In genomic region chr22:46421272-46421671, GRCh38 we compare ENCODE assay signal across 1 cellular context.
A peak's percentile ranks its signal among the peaks of the same experiment; 100 is the strongest.
TF ChIP-seq lines count a peak whose summit lies in the region.

No MANE protein-coding gene starts in this region.

TF ChIP-seq in GM12878, 131 proteins besides CTCF, POLR2A, EP300 and RAD21 (continued from another document):
- TF ChIP-seq ZNF687 (IDR thresholded peaks at IDR 0.05) = peak; percentile 89
- TF ChIP-seq, protein P1, sequence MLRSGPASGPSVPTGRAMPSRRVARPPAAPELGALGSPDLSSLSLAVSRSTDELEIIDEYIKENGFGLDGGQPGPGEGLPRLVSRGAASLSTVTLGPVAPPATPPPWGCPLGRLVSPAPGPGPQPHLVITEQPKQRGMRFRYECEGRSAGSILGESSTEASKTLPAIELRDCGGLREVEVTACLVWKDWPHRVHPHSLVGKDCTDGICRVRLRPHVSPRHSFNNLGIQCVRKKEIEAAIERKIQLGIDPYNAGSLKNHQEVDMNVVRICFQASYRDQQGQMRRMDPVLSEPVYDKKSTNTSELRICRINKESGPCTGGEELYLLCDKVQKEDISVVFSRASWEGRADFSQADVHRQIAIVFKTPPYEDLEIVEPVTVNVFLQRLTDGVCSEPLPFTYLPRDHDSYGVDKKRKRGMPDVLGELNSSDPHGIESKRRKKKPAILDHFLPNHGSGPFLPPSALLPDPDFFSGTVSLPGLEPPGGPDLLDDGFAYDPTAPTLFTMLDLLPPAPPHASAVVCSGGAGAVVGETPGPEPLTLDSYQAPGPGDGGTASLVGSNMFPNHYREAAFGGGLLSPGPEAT (IDR thresholded peaks at IDR 0.05; ENCODE audit: low read depth) = peak; percentile 55
- TF ChIP-seq, protein P2, sequence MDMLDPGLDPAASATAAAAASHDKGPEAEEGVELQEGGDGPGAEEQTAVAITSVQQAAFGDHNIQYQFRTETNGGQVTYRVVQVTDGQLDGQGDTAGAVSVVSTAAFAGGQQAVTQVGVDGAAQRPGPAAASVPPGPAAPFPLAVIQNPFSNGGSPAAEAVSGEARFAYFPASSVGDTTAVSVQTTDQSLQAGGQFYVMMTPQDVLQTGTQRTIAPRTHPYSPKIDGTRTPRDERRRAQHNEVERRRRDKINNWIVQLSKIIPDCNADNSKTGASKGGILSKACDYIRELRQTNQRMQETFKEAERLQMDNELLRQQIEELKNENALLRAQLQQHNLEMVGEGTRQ (IDR thresholded peaks at IDR 0.05; ENCODE audit: borderline replicate concordance, low read depth, low read length) = peak; percentile 44
- TF ChIP-seq MTA2 (IDR thresholded peaks at IDR 0.05; ENCODE audit: low read depth) = peak; percentile 35; the same call in 1 of the 2 replicates
- peak; percentile 68 to 85; a peak in 3 of 4 replicates for TF ChIP-seq BHLHE40 (IDR thresholded peaks at IDR 0.05; ENCODE audit: borderline replicate concordance in 1 of 2, low read depth in 2 of 2, low read length in 1 of 2)
- no peak for TF ChIP-seq POLR2AphosphoS2 (IDR thresholded peaks at IDR 0.05; ENCODE audit: low read depth, low read length)
- TF ChIP-seq SMAD5 (IDR thresholded peaks at IDR 0.05; ENCODE audit: low read depth) = no peak
- TF ChIP-seq MTA3 (IDR thresholded peaks at IDR 0.05; ENCODE audit: borderline replicate concordance, low read length) = no peak
- TF ChIP-seq, protein P3, sequence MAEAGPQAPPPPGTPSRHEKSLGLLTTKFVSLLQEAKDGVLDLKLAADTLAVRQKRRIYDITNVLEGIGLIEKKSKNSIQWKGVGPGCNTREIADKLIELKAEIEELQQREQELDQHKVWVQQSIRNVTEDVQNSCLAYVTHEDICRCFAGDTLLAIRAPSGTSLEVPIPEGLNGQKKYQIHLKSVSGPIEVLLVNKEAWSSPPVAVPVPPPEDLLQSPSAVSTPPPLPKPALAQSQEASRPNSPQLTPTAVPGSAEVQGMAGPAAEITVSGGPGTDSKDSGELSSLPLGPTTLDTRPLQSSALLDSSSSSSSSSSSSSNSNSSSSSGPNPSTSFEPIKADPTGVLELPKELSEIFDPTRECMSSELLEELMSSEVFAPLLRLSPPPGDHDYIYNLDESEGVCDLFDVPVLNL (IDR thresholded peaks at IDR 0.05; ENCODE audit: low read depth, low read length) = no peak
- TF ChIP-seq ZBTB33 (IDR thresholded peaks at IDR 0.05) = no peak
- TF ChIP-seq DPF2 (IDR thresholded peaks at IDR 0.05) = 0 out of 2 replicates have a peak, but pooled peaks have one; percentile 34
- no peak for TF ChIP-seq ETV6 (conservative IDR thresholded peaks at IDR 0.05 in 1 of 2, IDR thresholded peaks at IDR 0.05 in 1 of 2; ENCODE audit: borderline replicate concordance in 1 of 2, low read depth in 1 of 2)
- peak; percentile 92 for TF ChIP-seq RAD51 (IDR thresholded peaks at IDR 0.05)
- no peak for TF ChIP-seq CBX3 (IDR thresholded peaks at IDR 0.05; ENCODE audit: borderline replicate concordance, low read depth)
- no peak for TF ChIP-seq TCF7 (IDR thresholded peaks at IDR 0.05; ENCODE audit: borderline replicate concordance)
- TF ChIP-seq BRCA1 (IDR thresholded peaks at IDR 0.05; ENCODE audit: low read depth, low read length) = no peak
- TF ChIP-seq IKZF2 (IDR thresholded peaks at IDR 0.05) = peak in 1 of 2 experiments; percentile 29; a peak in 2 of 4 replicates
- TF ChIP-seq, protein P4, sequence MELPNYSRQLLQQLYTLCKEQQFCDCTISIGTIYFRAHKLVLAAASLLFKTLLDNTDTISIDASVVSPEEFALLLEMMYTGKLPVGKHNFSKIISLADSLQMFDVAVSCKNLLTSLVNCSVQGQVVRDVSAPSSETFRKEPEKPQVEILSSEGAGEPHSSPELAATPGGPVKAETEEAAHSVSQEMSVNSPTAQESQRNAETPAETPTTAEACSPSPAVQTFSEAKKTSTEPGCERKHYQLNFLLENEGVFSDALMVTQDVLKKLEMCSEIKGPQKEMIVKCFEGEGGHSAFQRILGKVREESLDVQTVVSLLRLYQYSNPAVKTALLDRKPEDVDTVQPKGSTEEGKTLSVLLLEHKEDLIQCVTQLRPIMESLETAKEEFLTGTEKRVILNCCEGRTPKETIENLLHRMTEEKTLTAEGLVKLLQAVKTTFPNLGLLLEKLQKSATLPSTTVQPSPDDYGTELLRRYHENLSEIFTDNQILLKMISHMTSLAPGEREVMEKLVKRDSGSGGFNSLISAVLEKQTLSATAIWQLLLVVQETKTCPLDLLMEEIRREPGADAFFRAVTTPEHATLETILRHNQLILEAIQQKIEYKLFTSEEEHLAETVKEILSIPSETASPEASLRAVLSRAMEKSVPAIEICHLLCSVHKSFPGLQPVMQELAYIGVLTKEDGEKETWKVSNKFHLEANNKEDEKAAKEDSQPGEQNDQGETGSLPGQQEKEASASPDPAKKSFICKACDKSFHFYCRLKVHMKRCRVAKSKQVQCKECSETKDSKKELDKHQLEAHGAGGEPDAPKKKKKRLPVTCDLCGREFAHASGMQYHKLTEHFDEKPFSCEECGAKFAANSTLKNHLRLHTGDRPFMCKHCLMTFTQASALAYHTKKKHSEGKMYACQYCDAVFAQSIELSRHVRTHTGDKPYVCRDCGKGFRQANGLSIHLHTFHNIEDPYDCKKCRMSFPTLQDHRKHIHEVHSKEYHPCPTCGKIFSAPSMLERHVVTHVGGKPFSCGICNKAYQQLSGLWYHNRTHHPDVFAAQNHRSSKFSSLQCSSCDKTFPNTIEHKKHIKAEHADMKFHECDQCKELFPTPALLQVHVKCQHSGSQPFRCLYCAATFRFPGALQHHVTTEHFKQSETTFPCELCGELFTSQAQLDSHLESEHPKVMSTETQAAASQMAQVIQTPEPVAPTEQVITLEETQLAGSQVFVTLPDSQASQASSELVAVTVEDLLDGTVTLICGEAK (IDR thresholded peaks at IDR 0.05; ENCODE audit: borderline replicate concordance) = no peak
- TF ChIP-seq ZBED1 (IDR thresholded peaks at IDR 0.05; ENCODE audit: borderline replicate concordance) = no peak
- TF ChIP-seq YBX1 (IDR thresholded peaks at IDR 0.05) = no peak
- TF ChIP-seq MEF2B (IDR thresholded peaks at IDR 0.05; ENCODE audit: partially characterized antibody, poor library complexity, severe bottlenecking) = peak; percentile 53
- no peak for TF ChIP-seq CREB1 (IDR thresholded peaks at IDR 0.05; ENCODE audit: low read depth)
- no peak for TF ChIP-seq EZH2 (IDR thresholded peaks at IDR 0.05; ENCODE audit: borderline replicate concordance, control insufficient read depth, low read depth, low read length)
- no peak for TF ChIP-seq WRNIP1 (IDR thresholded peaks at IDR 0.05; ENCODE audit: borderline replicate concordance, low read depth, low read length)
- no peak for TF ChIP-seq TAF1 (IDR thresholded peaks at IDR 0.05; ENCODE audit: borderline replicate concordance, low read depth, low read length)
- peak; percentile 19; the same call in 1 of the 2 replicates for TF ChIP-seq ATF7 (IDR thresholded peaks at IDR 0.05; ENCODE audit: low read depth)
- TF ChIP-seq, protein P5, sequence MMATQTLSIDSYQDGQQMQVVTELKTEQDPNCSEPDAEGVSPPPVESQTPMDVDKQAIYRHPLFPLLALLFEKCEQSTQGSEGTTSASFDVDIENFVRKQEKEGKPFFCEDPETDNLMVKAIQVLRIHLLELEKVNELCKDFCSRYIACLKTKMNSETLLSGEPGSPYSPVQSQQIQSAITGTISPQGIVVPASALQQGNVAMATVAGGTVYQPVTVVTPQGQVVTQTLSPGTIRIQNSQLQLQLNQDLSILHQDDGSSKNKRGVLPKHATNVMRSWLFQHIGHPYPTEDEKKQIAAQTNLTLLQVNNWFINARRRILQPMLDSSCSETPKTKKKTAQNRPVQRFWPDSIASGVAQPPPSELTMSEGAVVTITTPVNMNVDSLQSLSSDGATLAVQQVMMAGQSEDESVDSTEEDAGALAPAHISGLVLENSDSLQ (IDR thresholded peaks at IDR 0.05) = peak; percentile 73
- no peak for TF ChIP-seq NR2C1 (IDR thresholded peaks at IDR 0.05)
- no peak for TF ChIP-seq HDGF (IDR thresholded peaks at IDR 0.05)
